Comparison of ENCODE assay signal across 17 cellular contexts in the genomic region with DNA sequence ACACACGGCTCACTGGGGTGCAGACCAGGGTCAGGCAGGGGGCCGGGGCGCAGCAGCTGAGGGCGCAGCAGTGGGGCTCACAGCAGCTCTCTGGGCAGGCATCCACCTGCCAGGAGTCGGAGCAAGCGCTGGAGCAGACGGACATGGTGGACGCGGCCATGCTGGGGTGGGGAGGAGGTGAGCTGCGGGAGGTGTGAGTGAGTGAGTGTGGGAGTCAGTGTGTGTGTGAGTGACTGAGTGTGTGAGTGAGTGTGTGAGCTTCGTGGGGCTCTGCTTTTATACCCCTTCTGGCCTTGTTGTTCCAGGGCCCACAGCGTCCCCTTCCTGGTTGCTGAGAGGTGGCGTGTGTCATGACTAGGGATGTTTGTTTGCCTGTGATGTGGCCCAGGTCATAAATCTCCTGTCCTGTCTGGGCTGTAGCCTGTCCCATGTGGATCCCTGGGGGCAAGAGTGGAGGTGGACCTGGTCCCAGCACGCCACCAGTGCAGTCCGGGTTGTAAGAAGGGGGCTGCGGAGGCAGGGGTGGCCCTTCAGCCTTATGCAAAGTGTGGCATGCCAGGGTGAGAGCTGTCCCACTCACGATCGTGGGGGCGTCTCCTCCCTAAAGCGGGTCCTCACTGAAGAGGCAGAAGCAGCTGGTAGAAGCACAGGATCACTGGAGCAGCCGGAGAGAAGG. TPM values are rescaled to one million over a fixed set of nuclear protein-coding genes. Genes with fewer than 3 reads are reported as not detected.
"Had no signal": no experiment of that assay in that cellular context is flagged by ENCODE, and none has a peak within 500 bp of the region (broad histone marks: within the 10 kb centered on the region; RNA-seq: fewer than 3 reads in every experiment).

A gene with protein sequence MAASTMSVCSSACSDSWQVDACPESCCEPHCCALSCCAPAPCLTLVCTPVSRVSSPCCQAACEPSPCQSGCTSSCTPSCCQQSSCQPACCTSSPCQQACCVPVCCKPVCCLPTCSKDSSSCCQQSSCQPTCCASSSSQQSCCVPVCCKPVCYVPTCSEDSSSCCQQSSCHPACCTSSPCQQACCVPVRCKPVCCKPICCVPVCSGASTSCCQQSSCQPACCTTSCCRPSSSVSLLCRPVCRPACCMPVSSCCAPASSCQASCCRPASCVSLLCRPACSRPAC (minus strand): TSS at position 205 of the 676 bp plus-strand sequence. CDS start 45 bp downstream, at position 160.

- H3K27ac ChIP-seq: gastroesophageal sphincter, hepatocyte, thyroid gland, WERI-Rb-1 had no signal

- ATAC-seq: gastroesophageal sphincter, Right ventricle myocardium inferior had no signal

- H3K9me3 ChIP-seq: SK-N-SH, thyroid gland had no signal

- H3K36me3 ChIP-seq: gastroesophageal sphincter, thyroid gland, WERI-Rb-1 had no signal

- DNase-seq: activated CD4-positive, alpha-beta T cell treated with anti-CD3 and anti-CD28 coated beads for 4 hours; activated naive CD4-positive, alpha-beta T cell; aorta; midbrain; occipital lobe; SK-N-SH; stimulated activated CD4-positive, alpha-beta T cell treated with anti-CD3 and anti-CD28 coated beads, Interleukin-15, amount 100 ng/mL, for 24 hours; thyroid gland; WERI-Rb-1 had no signal

- H3K4me1 ChIP-seq: gastroesophageal sphincter, thyroid gland had no signal

- H3K4me3 ChIP-seq: gastroesophageal sphincter, hepatocyte, thyroid gland had no signal

- H3K27me3 ChIP-seq: hepatocyte, thyroid gland had no signal

RNA-seq across cellular contexts. Expression of the gene that starts here (rescaled TPM):
- total RNA-seq: activated CD8-positive, alpha-beta memory T cell treated with anti-CD3 and anti-CD28 coated beads for 36 hours; aorta; bronchial epithelial cell; endothelial cell of umbilical vein; gastroesophageal sphincter; hepatocyte; kidney epithelial cell; liver; occipital lobe; Right ventricle myocardium inferior; thyroid gland had no signal
- polyA plus RNA-seq: aorta, endothelial cell of umbilical vein, hepatocyte, liver, SK-N-SH had no signal
